Comparison of ENCODE assay signal across 25 cellular contexts in the genomic region with DNA sequence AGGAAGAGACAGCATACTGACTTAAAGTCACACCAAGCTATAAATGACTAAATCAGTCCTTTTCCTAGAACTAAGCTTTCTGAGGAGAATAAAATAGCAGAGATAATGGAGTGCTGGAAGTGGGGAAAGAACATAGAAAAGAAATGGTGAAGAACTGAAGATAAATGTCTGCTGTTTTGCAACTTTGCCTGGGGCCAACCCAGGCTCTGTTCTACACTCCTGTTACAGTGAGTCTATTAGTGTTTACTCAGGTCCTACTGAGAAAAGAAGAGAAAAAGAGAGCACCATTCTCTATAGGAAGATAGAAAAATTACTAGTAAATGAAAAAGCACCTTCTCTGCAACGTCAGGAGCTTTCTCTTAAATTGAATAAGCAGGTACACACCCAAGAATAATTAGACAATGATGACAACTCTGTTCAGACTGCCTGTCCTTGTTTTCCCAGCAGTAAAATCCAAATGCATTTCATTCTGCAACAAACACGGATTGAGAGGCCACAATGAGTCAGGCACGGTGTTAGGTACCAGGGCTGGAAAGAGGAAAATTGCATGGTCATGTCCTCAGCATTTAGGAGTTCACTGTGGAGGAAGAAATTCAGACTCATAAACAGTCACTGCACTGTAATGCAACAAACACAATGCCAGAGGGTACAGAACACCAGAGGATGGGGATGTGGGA.
"Had no signal": no experiment of that assay in that cellular context is flagged by ENCODE, and none has a peak within 500 bp of the region (broad histone marks: within the 10 kb centered on the region; RNA-seq: fewer than 3 reads in every experiment).

No MANE protein-coding gene starts in this region.

- DNase-seq: activated B cell treated with CpG ODN at 0.5 μM for 24 hours; activated CD4-positive, alpha-beta T cell treated with anti-CD3 and anti-CD28 coated beads for 36 hours; activated CD4-positive, alpha-beta T cell treated with anti-CD3 and anti-CD28 coated beads, Interleukin-2, amount 50 U/mL, for 4 hours; activated CD8-positive, alpha-beta memory T cell treated with anti-CD3 and anti-CD28 coated beads for 24 hours; activated CD8-positive, alpha-beta memory T cell treated with anti-CD3 and anti-CD28 coated beads, Interleukin-2, amount 50 U/mL, for 48 hours; activated naive CD4-positive, alpha-beta T cell treated with Interleukin-2 at 50 U/mL for 16 hours; activated naive CD8-positive, alpha-beta T cell treated with anti-CD3 and anti-CD28 coated beads, Interleukin-2, amount 10 ng/mL, durations not matched to agents 7 days and 5 days; activated T-cell treated with anti-CD3 and anti-CD28 coated beads, Interleukin-2, amount 50 U/mL, for 4 hours; head of caudate nucleus; left cardiac atrium; mesenchymal stem cell; mucosa of descending colon; nephron progenitor cell; pancreas; right cardiac atrium; stimulated activated CD4-positive, alpha-beta T cell treated with anti-CD3 and anti-CD28 coated beads, Interleukin-2, amount 100 ng/mL, for 24 hours; stimulated activated naive CD8-positive, alpha-beta T cell treated with anti-CD3 and anti-CD28 coated beads, Interleukin-15, amount 100 ng/mL, for 72 hours; T1000; transverse colon had no signal

- H3K4me1 ChIP-seq: gastroesophageal sphincter, pancreas, transverse colon, vagina had no signal

- H3K27me3 ChIP-seq: gastroesophageal sphincter, pancreas, transverse colon, vagina had no signal

- H3K4me3 ChIP-seq: gastroesophageal sphincter, mucosa of descending colon, pancreas, skin epidermis, transverse colon, vagina had no signal

- ATAC-seq: activated CD4-positive, alpha-beta T cell treated with anti-CD3 and anti-CD28 coated beads for 36 hours; activated T-cell treated with anti-CD3 and anti-CD28 coated beads, Interleukin-2, amount 50 U/mL, for 4 hours; gastroesophageal sphincter; left cardiac atrium; mucosa of descending colon; pancreas; right cardiac atrium; stimulated activated effector memory CD8-positive, alpha-beta T cell treated with anti-CD3 and anti-CD28 coated beads, Interleukin-12 subunit alpha, Interleukin-12 subunit beta, amount 100 ng/mL, for 72 hours; stimulated activated naive CD8-positive, alpha-beta T cell treated with anti-CD3 and anti-CD28 coated beads, Interleukin-15, amount 100 ng/mL, for 72 hours had no signal

- FAIRE-seq: endometrium, islet of Langerhans, pancreas had no signal

- H3K27ac ChIP-seq: gastroesophageal sphincter, pancreas, transverse colon, vagina had no signal

- H3K9me3 ChIP-seq: mucosa of descending colon, pancreas, transverse colon, vagina had no signal

- H3K36me3 ChIP-seq: gastroesophageal sphincter, pancreas, transverse colon, vagina had no signal
